ENCODE assay signal across 30 cellular contexts in genomic region chr1:22661880-22662279, GRCh38. TPM values are rescaled to one million over a fixed set of nuclear protein-coding genes. Genes with fewer than 3 reads are reported as not detected.
"Had no signal": no experiment of that assay in that cellular context is flagged by ENCODE, and none has a peak within 500 bp of the region (broad histone marks: within the 10 kb centered on the region; RNA-seq: fewer than 3 reads in every experiment).

No MANE protein-coding gene starts in this region.

- H3K9me2 ChIP-seq: SK-N-SH had no signal

- H3K9me3 Mint-ChIP-seq: activated CD4-positive, alpha-beta memory T cell treated with anti-CD3 and anti-CD28 coated beads for 36 hours; activated naive CD4-positive, alpha-beta T cell treated with anti-CD3 and anti-CD28 coated beads, Interleukin-2, amount 10 ng/mL, durations not matched to agents 7 days and 5 days; activated naive CD8-positive, alpha-beta T cell treated with anti-CD3 and anti-CD28 coated beads for 36 hours; activated T-cell treated with anti-CD3 and anti-CD28 coated beads, Interleukin-2, amount 50 U/mL, for 4 hours; activated T-helper 1 cell treated with anti-CD3 and anti-CD28 coated beads, Interleukin-12 subunit alpha, Interleukin-12 subunit beta, Interleukin-2, Interleukin-4 antibody, amounts not matched to agents 30 ng/mL and 10 ng/mL and 1 ng/mL, durations not matched to agents 14 hours and 24 hours and 36 hours; central memory CD8-positive, alpha-beta T cell; T-helper 1 cell treated with Interleukin-12 subunit alpha and Interleukin-12 subunit beta and Interleukin-4 antibody, amounts not matched to agents 30 μg/mL and 1 μg/mL, for 36 hours; T-helper 2 cell treated with Interferon-gamma antibody and Interleukin-4, amounts not matched to agents 5 μg/mL and 100 μg/mL, for 36 hours had no signal

- H3K4me2 ChIP-seq: SK-N-SH had no signal

- H3K4me3 Mint-ChIP-seq: activated CD4-positive, alpha-beta memory T cell treated with anti-CD3 and anti-CD28 coated beads for 36 hours; activated naive CD4-positive, alpha-beta T cell treated with anti-CD3 and anti-CD28 coated beads, Interleukin-2, amount 10 ng/mL, durations not matched to agents 7 days and 5 days; activated naive CD8-positive, alpha-beta T cell treated with anti-CD3 and anti-CD28 coated beads for 36 hours; activated T-cell treated with anti-CD3 and anti-CD28 coated beads, Interleukin-2, amount 50 U/mL, for 4 hours; activated T-helper 1 cell treated with anti-CD3 and anti-CD28 coated beads, Interleukin-12 subunit alpha, Interleukin-12 subunit beta, Interleukin-2, Interleukin-4 antibody, amounts not matched to agents 30 ng/mL and 10 ng/mL and 1 ng/mL, durations not matched to agents 14 hours and 24 hours and 36 hours; central memory CD8-positive, alpha-beta T cell; T-helper 1 cell treated with Interleukin-12 subunit alpha and Interleukin-12 subunit beta and Interleukin-4 antibody, amounts not matched to agents 30 μg/mL and 1 μg/mL, for 36 hours; T-helper 2 cell treated with Interferon-gamma antibody and Interleukin-4, amounts not matched to agents 5 μg/mL and 100 μg/mL, for 36 hours had no signal

- H3K36me3 ChIP-seq: brain microvascular endothelial cell, cardiac muscle cell, MG63, Peyer's patch, SJSA1 had no signal

- H3K9me3 ChIP-seq: MG63, Peyer's patch, SJSA1, SK-N-SH had no signal

- H3K27me3 ChIP-seq: Peyer's patch had no signal

- H3K27ac ChIP-seq: brain microvascular endothelial cell, cardiac muscle cell, Peyer's patch, SJSA1 had no signal

- H3K4me1 ChIP-seq: Peyer's patch, SJSA1 had no signal

- DNase-seq: activated CD4-positive, alpha-beta memory T cell treated with anti-CD3 and anti-CD28 coated beads for 36 hours; activated CD4-positive, alpha-beta T cell treated with anti-CD3 and anti-CD28 coated beads for 4 hours; activated CD4-positive, alpha-beta T cell treated with anti-CD3 and anti-CD28 coated beads, Interleukin-2, amount 50 U/mL, for 1 hour; activated CD8-positive, alpha-beta memory T cell treated with anti-CD3 and anti-CD28 coated beads, Interleukin-2, amount 50 U/mL, for 4 hours; activated gamma-delta T cell treated with Interleukin-2 at 50 U/mL for 16 hours; activated naive CD4-positive, alpha-beta T cell treated with anti-CD3 and anti-CD28 coated beads, Interleukin-2, amount 10 ng/mL, durations not matched to agents 7 days and 5 days; activated naive CD8-positive, alpha-beta T cell treated with anti-CD3 and anti-CD28 coated beads for 36 hours; activated T-cell treated with anti-CD3 and anti-CD28 coated beads for 4 hours; activated T-cell treated with anti-CD3 and anti-CD28 coated beads, Interleukin-2, amount 50 U/mL, for 4 hours; amniotic stem cell; Kasumi-1; KG1; NCI-H1048; NCI-H1694 treated with DMSO at 0.1 percent for 48 hours; NCI-H2029; NCI-H748 treated with DMSO at 0.1 percent for 48 hours; NK-92 treated with Interleukin-12 subunit alpha and Interleukin-12 subunit beta, amount 100 ng/mL, for 24 hours; Peyer's patch had no signal

- H3K27ac Mint-ChIP-seq: activated CD4-positive, alpha-beta memory T cell treated with anti-CD3 and anti-CD28 coated beads for 36 hours; activated naive CD4-positive, alpha-beta T cell treated with anti-CD3 and anti-CD28 coated beads, Interleukin-2, amount 10 ng/mL, durations not matched to agents 7 days and 5 days; activated naive CD8-positive, alpha-beta T cell treated with anti-CD3 and anti-CD28 coated beads for 36 hours; activated T-helper 1 cell treated with anti-CD3 and anti-CD28 coated beads, Interleukin-12 subunit alpha, Interleukin-12 subunit beta, Interleukin-2, Interleukin-4 antibody, amounts not matched to agents 30 ng/mL and 10 ng/mL and 1 ng/mL, durations not matched to agents 14 hours and 24 hours and 36 hours; T-helper 1 cell treated with Interleukin-12 subunit alpha and Interleukin-12 subunit beta and Interleukin-4 antibody, amounts not matched to agents 30 μg/mL and 1 μg/mL, for 36 hours; T-helper 2 cell treated with Interferon-gamma antibody and Interleukin-4, amounts not matched to agents 5 μg/mL and 100 μg/mL, for 36 hours had no signal

- H3K36me3 Mint-ChIP-seq: activated CD4-positive, alpha-beta memory T cell treated with anti-CD3 and anti-CD28 coated beads for 36 hours; activated naive CD4-positive, alpha-beta T cell treated with anti-CD3 and anti-CD28 coated beads, Interleukin-2, amount 10 ng/mL, durations not matched to agents 7 days and 5 days; activated naive CD8-positive, alpha-beta T cell treated with anti-CD3 and anti-CD28 coated beads for 36 hours had no signal

- H3K9ac ChIP-seq: SK-N-SH had no signal

- H3K4me3 ChIP-seq: cardiac muscle cell, MG63, Peyer's patch, SJSA1 had no signal

- H3K4me1 Mint-ChIP-seq: activated naive CD4-positive, alpha-beta T cell treated with anti-CD3 and anti-CD28 coated beads, Interleukin-2, amount 10 ng/mL, durations not matched to agents 7 days and 5 days; activated naive CD8-positive, alpha-beta T cell treated with anti-CD3 and anti-CD28 coated beads for 36 hours; central memory CD8-positive, alpha-beta T cell had no signal

- FAIRE-seq: TTC549 had no signal

RNA-seq across cellular contexts. Expression of gene C1QB, which starts 8.8 kb away (rescaled TPM):
- total RNA-seq: activated CD4-positive, alpha-beta memory T cell treated with anti-CD3 and anti-CD28 coated beads for 36 hours; activated naive CD8-positive, alpha-beta T cell treated with anti-CD3 and anti-CD28 coated beads for 36 hours; activated T-helper 1 cell treated with anti-CD3 and anti-CD28 coated beads, Interleukin-12 subunit alpha, Interleukin-12 subunit beta, Interleukin-2, Interleukin-4 antibody, amounts not matched to agents 30 ng/mL and 10 ng/mL and 1 ng/mL, durations not matched to agents 14 hours and 24 hours and 36 hours; cardiac muscle cell; NCI-H460; PC-3; SJSA1 had no signal
- polyA plus RNA-seq: cardiac muscle cell, SK-N-SH had no signal

RNA-seq across cellular contexts. Expression of gene C1QC, which starts 18.4 kb away (rescaled TPM):
- total RNA-seq: activated CD4-positive, alpha-beta memory T cell treated with anti-CD3 and anti-CD28 coated beads for 36 hours; activated naive CD8-positive, alpha-beta T cell treated with anti-CD3 and anti-CD28 coated beads for 36 hours; activated T-helper 1 cell treated with anti-CD3 and anti-CD28 coated beads, Interleukin-12 subunit alpha, Interleukin-12 subunit beta, Interleukin-2, Interleukin-4 antibody, amounts not matched to agents 30 ng/mL and 10 ng/mL and 1 ng/mL, durations not matched to agents 14 hours and 24 hours and 36 hours; cardiac muscle cell; NCI-H460; PC-3; SJSA1 had no signal
- polyA plus RNA-seq: cardiac muscle cell, SK-N-SH had no signal

RNA-seq across cellular contexts. Expression of gene C1QA, which starts 25.5 kb away (rescaled TPM):
- total RNA-seq: activated CD4-positive, alpha-beta memory T cell treated with anti-CD3 and anti-CD28 coated beads for 36 hours; activated naive CD8-positive, alpha-beta T cell treated with anti-CD3 and anti-CD28 coated beads for 36 hours; activated T-helper 1 cell treated with anti-CD3 and anti-CD28 coated beads, Interleukin-12 subunit alpha, Interleukin-12 subunit beta, Interleukin-2, Interleukin-4 antibody, amounts not matched to agents 30 ng/mL and 10 ng/mL and 1 ng/mL, durations not matched to agents 14 hours and 24 hours and 36 hours; cardiac muscle cell; NCI-H460; PC-3; SJSA1 had no signal
- polyA plus RNA-seq: cardiac muscle cell, SK-N-SH had no signal

RNA-seq across cellular contexts. Expression of gene EPHB2, which starts 48.8 kb away (rescaled TPM):
- total RNA-seq: activated T-helper 1 cell treated with anti-CD3 and anti-CD28 coated beads, Interleukin-12 subunit alpha, Interleukin-12 subunit beta, Interleukin-2, Interleukin-4 antibody, amounts not matched to agents 30 ng/mL and 10 ng/mL and 1 ng/mL, durations not matched to agents 14 hours and 24 hours and 36 hours had no signal
